1 cellular context compared by ENCODE assay signal in genomic region chr11:118620529-118621070, GRCh38.
TF ChIP-seq lines count a peak whose summit lies in the region.

No MANE protein-coding gene starts in this region.

TF ChIP-seq in HepG2, 621 proteins besides CTCF, POLR2A, EP300 and RAD21 (continued from another document and continues in another):
- TF ChIP-seq ARID4A (CRISPR knock-in tag; IDR thresholded peaks at IDR 0.05; ENCODE audit: borderline replicate concordance) (peak; percentile 64; the same call in 1 of the 2 replicates), GATA4 (IDR thresholded peaks at IDR 0.05; ENCODE audit: borderline replicate concordance, low read depth) (peak; percentile 51), TAF1 (CRISPR knock-in tag; IDR thresholded peaks at IDR 0.05) (peak; percentile 67; the same call in 1 of the 2 replicates), PAF1 (CRISPR knock-in tag; IDR thresholded peaks at IDR 0.05) (no peak), ZNF121 (CRISPR knock-in tag; IDR thresholded peaks at IDR 0.05) (no peak; the same call in 1 of the 2 replicates), SP1 (IDR thresholded peaks at IDR 0.05) (no peak), SP1 (CRISPR knock-in tag; IDR thresholded peaks at IDR 0.05) (no peak), ZNF788 (CRISPR knock-in tag; IDR thresholded peaks at IDR 0.05; ENCODE audit: borderline replicate concordance) (peak; percentile 58; the same call in 1 of the 2 replicates), THRA (CRISPR knock-in tag; IDR thresholded peaks at IDR 0.05; ENCODE audit: borderline replicate concordance) (peak; percentile 5; the same call in 1 of the 2 replicates), FOXK1 (CRISPR knock-in tag; IDR thresholded peaks at IDR 0.05; ENCODE audit: borderline replicate concordance, low read depth) (no peak), TEAD3 (CRISPR knock-in tag; optimal IDR thresholded peaks at IDR 0.05; ENCODE audit: borderline replicate concordance) (peak; percentile 44), MTF2 (CRISPR knock-in tag; IDR thresholded peaks at IDR 0.05; ENCODE audit: borderline replicate concordance) (0 out of 2 replicates have a peak, but pooled peaks have one; percentile 71), SMAD3 (CRISPR knock-in tag; IDR thresholded peaks at IDR 0.05) (peak; percentile 55; the same call in 1 of the 2 replicates), REPIN1 (CRISPR knock-in tag; IDR thresholded peaks at IDR 0.05; ENCODE audit: borderline replicate concordance, low read depth) (0 out of 2 replicates have a peak, but pooled peaks have one; percentile 4), ZMYM4 (CRISPR knock-in tag; IDR thresholded peaks at IDR 0.05) (peak; percentile 51; the same call in 1 of the 2 replicates), TARDBP (CRISPR knock-in tag; IDR thresholded peaks at IDR 0.05) (peak; percentile 44; the same call in 1 of the 2 replicates), ELF1 (CRISPR knock-in tag; IDR thresholded peaks at IDR 0.05) (peak; percentile 87), SIN3A (IDR thresholded peaks at IDR 0.05; ENCODE audit: borderline replicate concordance, low read depth, low read length) (no peak), MEF2D (CRISPR knock-in tag; IDR thresholded peaks at IDR 0.05) (peak; percentile 68), TBL1XR1 (IDR thresholded peaks at IDR 0.05; ENCODE audit: borderline replicate concordance, low read length, partially characterized antibody) (no peak), SOX13 (IDR thresholded peaks at IDR 0.05) (0 out of 2 replicates have a peak, but pooled peaks have one; percentile 19), SOX13 (CRISPR knock-in tag; conservative IDR thresholded peaks at IDR 0.05 in 1 of 2, IDR thresholded peaks at IDR 0.05 in 1 of 2) (peak in 1 of 2 experiments; percentile 21; a peak in 1 of 4 replicates), THAP11 (CRISPR knock-in tag; IDR thresholded peaks at IDR 0.05) (peak; percentile 69; the same call in 1 of the 2 replicates), MAF1 (CRISPR knock-in tag; IDR thresholded peaks at IDR 0.05; ENCODE audit: borderline replicate concordance) (0 out of 2 replicates have a peak, but pooled peaks have one; percentile 17), HNF4G (IDR thresholded peaks at IDR 0.05; ENCODE audit: borderline replicate concordance, low read depth, low read length) (no peak; the same call in 1 of the 2 replicates), HNF4G (CRISPR knock-in tag; IDR thresholded peaks at IDR 0.05; ENCODE audit: borderline replicate concordance, low read depth) (0 out of 2 replicates have a peak, but pooled peaks have one; percentile 32), ZBTB20 (CRISPR knock-in tag; IDR thresholded peaks at IDR 0.05; ENCODE audit: borderline replicate concordance, low read depth) (peak; percentile 51; the same call in 1 of the 2 replicates), PREB (CRISPR knock-in tag; IDR thresholded peaks at IDR 0.05) (no peak), ZNF777 (CRISPR knock-in tag; IDR thresholded peaks at IDR 0.05) (0 out of 2 replicates have a peak, but pooled peaks have one; percentile 2), ZNF512 (CRISPR knock-in tag; IDR thresholded peaks at IDR 0.05) (no peak), NR2F1 (CRISPR knock-in tag; IDR thresholded peaks at IDR 0.05) (peak in 1 of 2 experiments; percentile 49; a peak in 1 of 4 replicates), ZNF24 (IDR thresholded peaks at IDR 0.05) (no peak), ZNF687 (CRISPR knock-in tag; IDR thresholded peaks at IDR 0.05) (peak; percentile 80), ZSCAN29 (CRISPR knock-in tag; conservative IDR thresholded peaks at IDR 0.05) (peak; percentile 66; the same call in 1 of the 2 replicates), SP5 (CRISPR knock-in tag; IDR thresholded peaks at IDR 0.05; ENCODE audit: borderline replicate concordance, low read depth) (peak; percentile 86), POLR2G (IDR thresholded peaks at IDR 0.05; ENCODE audit: low read depth, low read length) (peak; percentile 92), NR2F6 (IDR thresholded peaks at IDR 0.05) (peak; percentile 56; the same call in 1 of the 2 replicates), NR2F6 (CRISPR knock-in tag; IDR thresholded peaks at IDR 0.05) (peak; percentile 73; the same call in 1 of the 2 replicates)
- TF ChIP-seq, protein P1, sequence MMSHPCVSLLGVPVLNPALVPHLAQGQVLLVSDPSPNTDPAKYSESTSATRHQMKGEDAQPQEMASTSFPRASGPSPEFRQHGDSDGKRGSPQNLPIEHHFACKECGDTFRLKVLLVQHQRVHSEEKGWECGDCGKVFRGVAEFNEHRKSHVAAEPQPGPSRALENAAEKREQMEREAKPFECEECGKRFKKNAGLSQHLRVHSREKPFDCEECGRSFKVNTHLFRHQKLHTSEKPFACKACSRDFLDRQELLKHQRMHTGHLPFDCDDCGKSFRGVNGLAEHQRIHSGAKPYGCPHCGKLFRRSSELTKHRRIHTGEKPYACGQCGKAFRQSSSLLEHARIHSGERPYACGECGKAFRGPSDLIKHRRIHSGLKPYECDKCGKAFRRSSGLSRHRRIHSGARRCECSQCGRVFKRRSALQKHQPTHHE (CRISPR knock-in tag; IDR thresholded peaks at IDR 0.05; ENCODE audit: borderline replicate concordance): 0 out of 2 replicates have a peak, but pooled peaks have one; percentile 3
- TF ChIP-seq, protein P2, sequence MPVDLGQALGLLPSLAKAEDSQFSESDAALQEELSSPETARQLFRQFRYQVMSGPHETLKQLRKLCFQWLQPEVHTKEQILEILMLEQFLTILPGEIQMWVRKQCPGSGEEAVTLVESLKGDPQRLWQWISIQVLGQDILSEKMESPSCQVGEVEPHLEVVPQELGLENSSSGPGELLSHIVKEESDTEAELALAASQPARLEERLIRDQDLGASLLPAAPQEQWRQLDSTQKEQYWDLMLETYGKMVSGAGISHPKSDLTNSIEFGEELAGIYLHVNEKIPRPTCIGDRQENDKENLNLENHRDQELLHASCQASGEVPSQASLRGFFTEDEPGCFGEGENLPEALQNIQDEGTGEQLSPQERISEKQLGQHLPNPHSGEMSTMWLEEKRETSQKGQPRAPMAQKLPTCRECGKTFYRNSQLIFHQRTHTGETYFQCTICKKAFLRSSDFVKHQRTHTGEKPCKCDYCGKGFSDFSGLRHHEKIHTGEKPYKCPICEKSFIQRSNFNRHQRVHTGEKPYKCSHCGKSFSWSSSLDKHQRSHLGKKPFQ (CRISPR knock-in tag; IDR thresholded peaks at IDR 0.05; ENCODE audit: insufficient replicate concordance): peak; percentile 30
- TF ChIP-seq, protein P3, sequence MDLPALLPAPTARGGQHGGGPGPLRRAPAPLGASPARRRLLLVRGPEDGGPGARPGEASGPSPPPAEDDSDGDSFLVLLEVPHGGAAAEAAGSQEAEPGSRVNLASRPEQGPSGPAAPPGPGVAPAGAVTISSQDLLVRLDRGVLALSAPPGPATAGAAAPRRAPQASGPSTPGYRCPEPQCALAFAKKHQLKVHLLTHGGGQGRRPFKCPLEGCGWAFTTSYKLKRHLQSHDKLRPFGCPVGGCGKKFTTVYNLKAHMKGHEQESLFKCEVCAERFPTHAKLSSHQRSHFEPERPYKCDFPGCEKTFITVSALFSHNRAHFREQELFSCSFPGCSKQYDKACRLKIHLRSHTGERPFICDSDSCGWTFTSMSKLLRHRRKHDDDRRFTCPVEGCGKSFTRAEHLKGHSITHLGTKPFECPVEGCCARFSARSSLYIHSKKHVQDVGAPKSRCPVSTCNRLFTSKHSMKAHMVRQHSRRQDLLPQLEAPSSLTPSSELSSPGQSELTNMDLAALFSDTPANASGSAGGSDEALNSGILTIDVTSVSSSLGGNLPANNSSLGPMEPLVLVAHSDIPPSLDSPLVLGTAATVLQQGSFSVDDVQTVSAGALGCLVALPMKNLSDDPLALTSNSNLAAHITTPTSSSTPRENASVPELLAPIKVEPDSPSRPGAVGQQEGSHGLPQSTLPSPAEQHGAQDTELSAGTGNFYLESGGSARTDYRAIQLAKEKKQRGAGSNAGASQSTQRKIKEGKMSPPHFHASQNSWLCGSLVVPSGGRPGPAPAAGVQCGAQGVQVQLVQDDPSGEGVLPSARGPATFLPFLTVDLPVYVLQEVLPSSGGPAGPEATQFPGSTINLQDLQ (CRISPR knock-in tag; IDR thresholded peaks at IDR 0.05): peak; percentile 87; the same call in 1 of the 2 replicates
- TF ChIP-seq, protein P4, sequence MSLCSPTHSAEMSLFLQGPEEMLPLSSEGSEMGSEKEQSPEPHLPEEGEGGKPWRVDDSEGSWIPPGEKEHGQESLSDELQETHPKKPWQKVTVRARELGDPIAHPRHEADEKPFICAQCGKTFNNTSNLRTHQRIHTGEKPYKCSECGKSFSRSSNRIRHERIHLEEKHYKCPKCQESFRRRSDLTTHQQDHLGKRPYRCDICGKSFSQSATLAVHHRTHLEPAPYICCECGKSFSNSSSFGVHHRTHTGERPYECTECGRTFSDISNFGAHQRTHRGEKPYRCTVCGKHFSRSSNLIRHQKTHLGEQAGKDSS (CRISPR knock-in tag; IDR thresholded peaks at IDR 0.05; ENCODE audit: borderline replicate concordance, low read depth): peak; percentile 85; the same call in 1 of the 2 replicates
